Comparison of ENCODE assay signal across 10 cellular contexts in genomic region chr6:111824608-111825337, GRCh38. TPM values are rescaled to one million over a fixed set of nuclear protein-coding genes. Genes with fewer than 3 reads are reported as not detected.
DNase-seq lines count a peak whose midpoint lies in the region; ATAC-seq, FAIRE-seq and TF ChIP-seq lines count a peak whose summit lies in the region.
"Had no signal": no experiment of that assay in that cellular context is flagged by ENCODE, and none has a peak within 500 bp of the region (broad histone marks: within the 10 kb centered on the region; RNA-seq: fewer than 3 reads in every experiment).

No MANE protein-coding gene starts in this region.

- intact Hi-C loops in dendritic cell treated with granulocyte-macrophage colony-stimulating factor and Interleukin-4, amounts not matched to agents 40 ng/mL and 50 ng/mL, for 4 days (cut with micrococcal nuclease): no loop called here
- intact Hi-C loops in uterus (cut with DNase I; ENCODE audit: low total_unique reads) (no loop called here), sigmoid colon (cut with DNase I) (no loop called here)

- peaks cover 94% of the 10 kb centered on the region for H3K4me1 Mint-ChIP-seq in activated naive CD4-positive, alpha-beta T cell treated with anti-CD3 and anti-CD28 coated beads, Interleukin-2, amount 50 U/mL, for 24 hours
- peaks cover 52% of the 10 kb centered on the region for H3K4me1 Mint-ChIP-seq in dendritic cell treated with granulocyte-macrophage colony-stimulating factor and Interleukin-4, amounts not matched to agents 40 ng/mL and 50 ng/mL, for 4 days (ENCODE audit: low read depth)

- no peaks in the 10 kb centered on the region for H3K27me3 ChIP-seq in uterus
- H3K27me3 ChIP-seq in sigmoid colon: no peaks in the 10 kb centered on the region

- TF ChIP-seq POLR2A in uterus (IDR thresholded peaks at IDR 0.05) (no peak), H54 (IDR thresholded peaks at IDR 0.05; ENCODE audit: low read depth, low read length) (no peak), sigmoid colon (IDR thresholded peaks at IDR 0.05) (no peak)

- no peak for TF ChIP-seq EP300 in sigmoid colon (IDR thresholded peaks at IDR 0.05)

- H3K27me3 Mint-ChIP-seq in activated naive CD4-positive, alpha-beta T cell treated with anti-CD3 and anti-CD28 coated beads, Interleukin-2, amount 50 U/mL, for 24 hours: no peaks in the 10 kb centered on the region
- no peaks in the 10 kb centered on the region for H3K27me3 Mint-ChIP-seq in dendritic cell treated with granulocyte-macrophage colony-stimulating factor and Interleukin-4, amounts not matched to agents 40 ng/mL and 50 ng/mL, for 4 days

- H3K36me3 ChIP-seq in uterus (no peaks in the 10 kb centered on the region), sigmoid colon (no peaks in the 10 kb centered on the region)

- H3K4me1 ChIP-seq in uterus (peaks cover 0 to 9% of the 10 kb centered on the region in 2 donors), sigmoid colon (peaks cover 0 to 29% (median 15%) of the 10 kb centered on the region in 4 donors)

- H3K36me3 Mint-ChIP-seq in activated naive CD4-positive, alpha-beta T cell treated with anti-CD3 and anti-CD28 coated beads, Interleukin-2, amount 50 U/mL, for 24 hours: peaks cover 29% of the 10 kb centered on the region
- H3K36me3 Mint-ChIP-seq in dendritic cell treated with granulocyte-macrophage colony-stimulating factor and Interleukin-4, amounts not matched to agents 40 ng/mL and 50 ng/mL, for 4 days (ENCODE audit: low read depth): no peaks in the 10 kb centered on the region

- H3K27ac Mint-ChIP-seq in activated naive CD4-positive, alpha-beta T cell treated with anti-CD3 and anti-CD28 coated beads, Interleukin-2, amount 50 U/mL, for 24 hours: peak overlapping the region; percentile 91
- peak overlapping the region; percentile 65 for H3K27ac Mint-ChIP-seq in dendritic cell treated with granulocyte-macrophage colony-stimulating factor and Interleukin-4, amounts not matched to agents 40 ng/mL and 50 ng/mL, for 4 days

- WGBS in sigmoid colon, 2 donors: 72 to 80% methylated on average over 4 of the region's 4 CpGs

- DNase-seq in activated naive CD4-positive, alpha-beta T cell (lab: John Stamatoyannopoulos, UW): no peak
- DNase-seq in uterus (no peak), H54 (ENCODE audit: insufficient read length, low spot score) (no peak), sigmoid colon (no peak), HuH-7 (ENCODE audit: low spot score) (no peak)

- peak; percentile 77 for ATAC-seq in HG03135 (IDR thresholded peaks at IDR 0.05; ENCODE audit: unreplicated experiment)

- H3K4me3 Mint-ChIP-seq in activated naive CD4-positive, alpha-beta T cell treated with anti-CD3 and anti-CD28 coated beads, Interleukin-2, amount 50 U/mL, for 24 hours: peak overlapping the region; percentile 53
- H3K4me3 Mint-ChIP-seq in dendritic cell treated with granulocyte-macrophage colony-stimulating factor and Interleukin-4, amounts not matched to agents 40 ng/mL and 50 ng/mL, for 4 days: no peak overlapping the region

- no peak for FAIRE-seq in H54 (lab: Jason Lieb, UNC)

- H3K9me3 ChIP-seq in uterus: no peaks in the 10 kb centered on the region
- no peaks in the 10 kb centered on the region for H3K9me3 ChIP-seq in sigmoid colon

- TF ChIP-seq CTCF in uterus (IDR thresholded peaks at IDR 0.05): no peak
- no peak for TF ChIP-seq CTCF in sigmoid colon (IDR thresholded peaks at IDR 0.05)

- H3K27ac ChIP-seq in uterus (peak overlapping the region; percentile 54 to 76), sigmoid colon (peak overlapping the region in 1 of 4 donors; percentile 51)
- H3K27ac ChIP-seq: C4-2B, KMS-11 had no signal

- no peaks in the 10 kb centered on the region for H3K9me3 Mint-ChIP-seq in activated naive CD4-positive, alpha-beta T cell treated with anti-CD3 and anti-CD28 coated beads, Interleukin-2, amount 50 U/mL, for 24 hours
- no peaks in the 10 kb centered on the region for H3K9me3 Mint-ChIP-seq in dendritic cell treated with granulocyte-macrophage colony-stimulating factor and Interleukin-4, amounts not matched to agents 40 ng/mL and 50 ng/mL, for 4 days

- H3K4me3 ChIP-seq in uterus (no peak overlapping the region), sigmoid colon (no peak overlapping the region)

RNA-seq across cellular contexts. Expression of gene FYN, which starts 48.5 kb away (rescaled TPM):
- 100 to 1,000 TPM in 3 of 4 donors, 10 to 100 TPM in 1; 50.7 to 208 (median 135) TPM for total RNA-seq in uterus
- 10 to 100 TPM; 56.9 to 81.4 (median 67.9) TPM for total RNA-seq in sigmoid colon
- polyA plus RNA-seq in sigmoid colon: 10 to 100 TPM in 2 of 3 donors, 1 to 10 TPM in 1; 2.3 to 43.9 (median 35.4) TPM
